Comparison of ENCODE assay signal across 1 cellular context in the genomic region with DNA sequence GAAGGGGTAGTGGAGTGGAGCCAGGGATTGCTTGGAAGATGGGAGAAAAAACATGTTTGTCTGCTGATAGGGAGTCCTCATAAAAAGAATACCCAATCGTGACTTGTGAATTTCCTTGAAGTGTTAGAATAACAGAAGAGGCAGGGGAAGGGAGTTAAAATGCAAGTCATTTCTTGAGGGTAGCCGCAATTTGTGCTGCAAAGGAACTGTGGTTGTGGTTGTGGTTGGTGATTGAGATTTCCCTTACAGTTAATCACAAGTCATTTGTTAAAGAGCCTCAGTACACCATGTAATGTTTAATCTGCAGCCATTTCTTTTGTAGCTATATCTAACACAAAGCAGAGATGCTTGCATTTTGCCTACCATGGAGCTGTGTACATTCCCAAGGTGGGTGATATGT.
TF ChIP-seq lines count a peak whose summit lies in the region.

No MANE protein-coding gene starts in this region.

TF ChIP-seq in GM12878, 131 proteins besides CTCF, POLR2A, EP300 and RAD21 (continued from another document):
- TF ChIP-seq, protein P1, sequence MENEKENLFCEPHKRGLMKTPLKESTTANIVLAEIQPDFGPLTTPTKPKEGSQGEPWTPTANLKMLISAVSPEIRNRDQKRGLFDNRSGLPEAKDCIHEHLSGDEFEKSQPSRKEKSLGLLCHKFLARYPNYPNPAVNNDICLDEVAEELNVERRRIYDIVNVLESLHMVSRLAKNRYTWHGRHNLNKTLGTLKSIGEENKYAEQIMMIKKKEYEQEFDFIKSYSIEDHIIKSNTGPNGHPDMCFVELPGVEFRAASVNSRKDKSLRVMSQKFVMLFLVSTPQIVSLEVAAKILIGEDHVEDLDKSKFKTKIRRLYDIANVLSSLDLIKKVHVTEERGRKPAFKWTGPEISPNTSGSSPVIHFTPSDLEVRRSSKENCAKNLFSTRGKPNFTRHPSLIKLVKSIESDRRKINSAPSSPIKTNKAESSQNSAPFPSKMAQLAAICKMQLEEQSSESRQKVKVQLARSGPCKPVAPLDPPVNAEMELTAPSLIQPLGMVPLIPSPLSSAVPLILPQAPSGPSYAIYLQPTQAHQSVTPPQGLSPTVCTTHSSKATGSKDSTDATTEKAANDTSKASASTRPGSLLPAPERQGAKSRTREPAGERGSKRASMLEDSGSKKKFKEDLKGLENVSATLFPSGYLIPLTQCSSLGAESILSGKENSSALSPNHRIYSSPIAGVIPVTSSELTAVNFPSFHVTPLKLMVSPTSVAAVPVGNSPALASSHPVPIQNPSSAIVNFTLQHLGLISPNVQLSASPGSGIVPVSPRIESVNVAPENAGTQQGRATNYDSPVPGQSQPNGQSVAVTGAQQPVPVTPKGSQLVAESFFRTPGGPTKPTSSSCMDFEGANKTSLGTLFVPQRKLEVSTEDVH (IDR thresholded peaks at IDR 0.05; ENCODE audit: low read depth, partially characterized antibody): no peak
- TF ChIP-seq DPF2 (IDR thresholded peaks at IDR 0.05) (peak; percentile 55), TBL1XR1 (IDR thresholded peaks at IDR 0.05; ENCODE audit: low read depth, low read length) (no peak), KAT2A (conservative IDR thresholded peaks at IDR 0.05; ENCODE audit: control insufficient read depth, low read depth, low read length) (no peak), SUPT20H (IDR thresholded peaks at IDR 0.05; ENCODE audit: borderline replicate concordance, control insufficient read depth, low read depth, low read length) (no peak), RUNX3 (IDR thresholded peaks at IDR 0.05; ENCODE audit: low read length) (peak; percentile 99), SUZ12 (IDR thresholded peaks at IDR 0.05; ENCODE audit: unreplicated experiment) (no peak), CBFB (IDR thresholded peaks at IDR 0.05; ENCODE audit: low read depth) (peak; percentile 81), TCF7 (IDR thresholded peaks at IDR 0.05; ENCODE audit: borderline replicate concordance) (no peak), BACH1 (IDR thresholded peaks at IDR 0.05; ENCODE audit: borderline replicate concordance) (peak; percentile 94), ASH2L (IDR thresholded peaks at IDR 0.05; ENCODE audit: borderline replicate concordance, low read depth) (no peak), JUND (IDR thresholded peaks at IDR 0.05; ENCODE audit: low read depth, low read length) (no peak), WRNIP1 (IDR thresholded peaks at IDR 0.05; ENCODE audit: borderline replicate concordance, low read depth, low read length) (no peak), POU2F2 (IDR thresholded peaks at IDR 0.05; ENCODE audit: borderline replicate concordance, low read depth, low read length) (no peak), EED (IDR thresholded peaks at IDR 0.05; ENCODE audit: low read depth) (peak; percentile 61; the same call in 1 of the 2 replicates), SMC3 (IDR thresholded peaks at IDR 0.05; ENCODE audit: borderline replicate concordance, low read length) (no peak)
- TF ChIP-seq, protein P2, sequence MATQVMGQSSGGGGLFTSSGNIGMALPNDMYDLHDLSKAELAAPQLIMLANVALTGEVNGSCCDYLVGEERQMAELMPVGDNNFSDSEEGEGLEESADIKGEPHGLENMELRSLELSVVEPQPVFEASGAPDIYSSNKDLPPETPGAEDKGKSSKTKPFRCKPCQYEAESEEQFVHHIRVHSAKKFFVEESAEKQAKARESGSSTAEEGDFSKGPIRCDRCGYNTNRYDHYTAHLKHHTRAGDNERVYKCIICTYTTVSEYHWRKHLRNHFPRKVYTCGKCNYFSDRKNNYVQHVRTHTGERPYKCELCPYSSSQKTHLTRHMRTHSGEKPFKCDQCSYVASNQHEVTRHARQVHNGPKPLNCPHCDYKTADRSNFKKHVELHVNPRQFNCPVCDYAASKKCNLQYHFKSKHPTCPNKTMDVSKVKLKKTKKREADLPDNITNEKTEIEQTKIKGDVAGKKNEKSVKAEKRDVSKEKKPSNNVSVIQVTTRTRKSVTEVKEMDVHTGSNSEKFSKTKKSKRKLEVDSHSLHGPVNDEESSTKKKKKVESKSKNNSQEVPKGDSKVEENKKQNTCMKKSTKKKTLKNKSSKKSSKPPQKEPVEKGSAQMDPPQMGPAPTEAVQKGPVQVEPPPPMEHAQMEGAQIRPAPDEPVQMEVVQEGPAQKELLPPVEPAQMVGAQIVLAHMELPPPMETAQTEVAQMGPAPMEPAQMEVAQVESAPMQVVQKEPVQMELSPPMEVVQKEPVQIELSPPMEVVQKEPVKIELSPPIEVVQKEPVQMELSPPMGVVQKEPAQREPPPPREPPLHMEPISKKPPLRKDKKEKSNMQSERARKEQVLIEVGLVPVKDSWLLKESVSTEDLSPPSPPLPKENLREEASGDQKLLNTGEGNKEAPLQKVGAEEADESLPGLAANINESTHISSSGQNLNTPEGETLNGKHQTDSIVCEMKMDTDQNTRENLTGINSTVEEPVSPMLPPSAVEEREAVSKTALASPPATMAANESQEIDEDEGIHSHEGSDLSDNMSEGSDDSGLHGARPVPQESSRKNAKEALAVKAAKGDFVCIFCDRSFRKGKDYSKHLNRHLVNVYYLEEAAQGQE (IDR thresholded peaks at IDR 0.05; ENCODE audit: low read depth, low read length): no peak
- TF ChIP-seq, protein P3, sequence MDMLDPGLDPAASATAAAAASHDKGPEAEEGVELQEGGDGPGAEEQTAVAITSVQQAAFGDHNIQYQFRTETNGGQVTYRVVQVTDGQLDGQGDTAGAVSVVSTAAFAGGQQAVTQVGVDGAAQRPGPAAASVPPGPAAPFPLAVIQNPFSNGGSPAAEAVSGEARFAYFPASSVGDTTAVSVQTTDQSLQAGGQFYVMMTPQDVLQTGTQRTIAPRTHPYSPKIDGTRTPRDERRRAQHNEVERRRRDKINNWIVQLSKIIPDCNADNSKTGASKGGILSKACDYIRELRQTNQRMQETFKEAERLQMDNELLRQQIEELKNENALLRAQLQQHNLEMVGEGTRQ (IDR thresholded peaks at IDR 0.05; ENCODE audit: borderline replicate concordance, low read depth, low read length): no peak
- TF ChIP-seq, protein P4, sequence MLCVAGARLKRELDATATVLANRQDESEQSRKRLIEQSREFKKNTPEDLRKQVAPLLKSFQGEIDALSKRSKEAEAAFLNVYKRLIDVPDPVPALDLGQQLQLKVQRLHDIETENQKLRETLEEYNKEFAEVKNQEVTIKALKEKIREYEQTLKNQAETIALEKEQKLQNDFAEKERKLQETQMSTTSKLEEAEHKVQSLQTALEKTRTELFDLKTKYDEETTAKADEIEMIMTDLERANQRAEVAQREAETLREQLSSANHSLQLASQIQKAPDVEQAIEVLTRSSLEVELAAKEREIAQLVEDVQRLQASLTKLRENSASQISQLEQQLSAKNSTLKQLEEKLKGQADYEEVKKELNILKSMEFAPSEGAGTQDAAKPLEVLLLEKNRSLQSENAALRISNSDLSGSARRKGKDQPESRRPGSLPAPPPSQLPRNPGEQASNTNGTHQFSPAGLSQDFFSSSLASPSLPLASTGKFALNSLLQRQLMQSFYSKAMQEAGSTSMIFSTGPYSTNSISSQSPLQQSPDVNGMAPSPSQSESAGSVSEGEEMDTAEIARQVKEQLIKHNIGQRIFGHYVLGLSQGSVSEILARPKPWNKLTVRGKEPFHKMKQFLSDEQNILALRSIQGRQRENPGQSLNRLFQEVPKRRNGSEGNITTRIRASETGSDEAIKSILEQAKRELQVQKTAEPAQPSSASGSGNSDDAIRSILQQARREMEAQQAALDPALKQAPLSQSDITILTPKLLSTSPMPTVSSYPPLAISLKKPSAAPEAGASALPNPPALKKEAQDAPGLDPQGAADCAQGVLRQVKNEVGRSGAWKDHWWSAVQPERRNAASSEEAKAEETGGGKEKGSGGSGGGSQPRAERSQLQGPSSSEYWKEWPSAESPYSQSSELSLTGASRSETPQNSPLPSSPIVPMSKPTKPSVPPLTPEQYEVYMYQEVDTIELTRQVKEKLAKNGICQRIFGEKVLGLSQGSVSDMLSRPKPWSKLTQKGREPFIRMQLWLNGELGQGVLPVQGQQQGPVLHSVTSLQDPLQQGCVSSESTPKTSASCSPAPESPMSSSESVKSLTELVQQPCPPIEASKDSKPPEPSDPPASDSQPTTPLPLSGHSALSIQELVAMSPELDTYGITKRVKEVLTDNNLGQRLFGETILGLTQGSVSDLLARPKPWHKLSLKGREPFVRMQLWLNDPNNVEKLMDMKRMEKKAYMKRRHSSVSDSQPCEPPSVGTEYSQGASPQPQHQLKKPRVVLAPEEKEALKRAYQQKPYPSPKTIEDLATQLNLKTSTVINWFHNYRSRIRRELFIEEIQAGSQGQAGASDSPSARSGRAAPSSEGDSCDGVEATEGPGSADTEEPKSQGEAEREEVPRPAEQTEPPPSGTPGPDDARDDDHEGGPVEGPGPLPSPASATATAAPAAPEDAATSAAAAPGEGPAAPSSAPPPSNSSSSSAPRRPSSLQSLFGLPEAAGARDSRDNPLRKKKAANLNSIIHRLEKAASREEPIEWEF (IDR thresholded peaks at IDR 0.05; ENCODE audit: insufficient replicate concordance, low read depth, low read length): no peak
- TF ChIP-seq, protein P5, sequence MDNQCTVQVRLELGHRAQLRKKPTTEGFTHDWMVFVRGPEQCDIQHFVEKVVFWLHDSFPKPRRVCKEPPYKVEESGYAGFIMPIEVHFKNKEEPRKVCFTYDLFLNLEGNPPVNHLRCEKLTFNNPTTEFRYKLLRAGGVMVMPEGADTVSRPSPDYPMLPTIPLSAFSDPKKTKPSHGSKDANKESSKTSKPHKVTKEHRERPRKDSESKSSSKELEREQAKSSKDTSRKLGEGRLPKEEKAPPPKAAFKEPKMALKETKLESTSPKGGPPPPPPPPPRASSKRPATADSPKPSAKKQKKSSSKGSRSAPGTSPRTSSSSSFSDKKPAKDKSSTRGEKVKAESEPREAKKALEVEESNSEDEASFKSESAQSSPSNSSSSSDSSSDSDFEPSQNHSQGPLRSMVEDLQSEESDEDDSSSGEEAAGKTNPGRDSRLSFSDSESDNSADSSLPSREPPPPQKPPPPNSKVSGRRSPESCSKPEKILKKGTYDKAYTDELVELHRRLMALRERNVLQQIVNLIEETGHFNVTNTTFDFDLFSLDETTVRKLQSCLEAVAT (IDR thresholded peaks at IDR 0.05): peak; percentile 95
- TF ChIP-seq, protein P6, sequence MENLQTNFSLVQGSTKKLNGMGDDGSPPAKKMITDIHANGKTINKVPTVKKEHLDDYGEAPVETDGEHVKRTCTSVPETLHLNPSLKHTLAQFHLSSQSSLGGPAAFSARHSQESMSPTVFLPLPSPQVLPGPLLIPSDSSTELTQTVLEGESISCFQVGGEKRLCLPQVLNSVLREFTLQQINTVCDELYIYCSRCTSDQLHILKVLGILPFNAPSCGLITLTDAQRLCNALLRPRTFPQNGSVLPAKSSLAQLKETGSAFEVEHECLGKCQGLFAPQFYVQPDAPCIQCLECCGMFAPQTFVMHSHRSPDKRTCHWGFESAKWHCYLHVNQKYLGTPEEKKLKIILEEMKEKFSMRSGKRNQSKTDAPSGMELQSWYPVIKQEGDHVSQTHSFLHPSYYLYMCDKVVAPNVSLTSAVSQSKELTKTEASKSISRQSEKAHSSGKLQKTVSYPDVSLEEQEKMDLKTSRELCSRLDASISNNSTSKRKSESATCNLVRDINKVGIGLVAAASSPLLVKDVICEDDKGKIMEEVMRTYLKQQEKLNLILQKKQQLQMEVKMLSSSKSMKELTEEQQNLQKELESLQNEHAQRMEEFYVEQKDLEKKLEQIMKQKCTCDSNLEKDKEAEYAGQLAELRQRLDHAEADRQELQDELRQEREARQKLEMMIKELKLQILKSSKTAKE (IDR thresholded peaks at IDR 0.05; ENCODE audit: low read depth, poor library complexity, severe bottlenecking): no peak
- TF ChIP-seq, protein P7, sequence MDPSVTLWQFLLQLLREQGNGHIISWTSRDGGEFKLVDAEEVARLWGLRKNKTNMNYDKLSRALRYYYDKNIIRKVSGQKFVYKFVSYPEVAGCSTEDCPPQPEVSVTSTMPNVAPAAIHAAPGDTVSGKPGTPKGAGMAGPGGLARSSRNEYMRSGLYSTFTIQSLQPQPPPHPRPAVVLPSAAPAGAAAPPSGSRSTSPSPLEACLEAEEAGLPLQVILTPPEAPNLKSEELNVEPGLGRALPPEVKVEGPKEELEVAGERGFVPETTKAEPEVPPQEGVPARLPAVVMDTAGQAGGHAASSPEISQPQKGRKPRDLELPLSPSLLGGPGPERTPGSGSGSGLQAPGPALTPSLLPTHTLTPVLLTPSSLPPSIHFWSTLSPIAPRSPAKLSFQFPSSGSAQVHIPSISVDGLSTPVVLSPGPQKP (IDR thresholded peaks at IDR 0.05; ENCODE audit: low read depth, low read length): no peak
- TF ChIP-seq, protein P8, sequence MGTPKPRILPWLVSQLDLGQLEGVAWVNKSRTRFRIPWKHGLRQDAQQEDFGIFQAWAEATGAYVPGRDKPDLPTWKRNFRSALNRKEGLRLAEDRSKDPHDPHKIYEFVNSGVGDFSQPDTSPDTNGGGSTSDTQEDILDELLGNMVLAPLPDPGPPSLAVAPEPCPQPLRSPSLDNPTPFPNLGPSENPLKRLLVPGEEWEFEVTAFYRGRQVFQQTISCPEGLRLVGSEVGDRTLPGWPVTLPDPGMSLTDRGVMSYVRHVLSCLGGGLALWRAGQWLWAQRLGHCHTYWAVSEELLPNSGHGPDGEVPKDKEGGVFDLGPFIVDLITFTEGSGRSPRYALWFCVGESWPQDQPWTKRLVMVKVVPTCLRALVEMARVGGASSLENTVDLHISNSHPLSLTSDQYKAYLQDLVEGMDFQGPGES (IDR thresholded peaks at IDR 0.05): no peak
